Comparison of ENCODE assay signal across 13 cellular contexts in genomic region chr11:1830500-1831223, GRCh38. TPM values are rescaled to one million over a fixed set of nuclear protein-coding genes. Genes with fewer than 3 reads are reported as not detected.
A peak's percentile ranks its signal among the peaks of the same experiment; 100 is the strongest.
DNase-seq lines count a peak whose midpoint lies in the region; ATAC-seq and TF ChIP-seq lines count a peak whose summit lies in the region.
"Had no signal": no experiment of that assay in that cellular context is flagged by ENCODE, and none has a peak within 500 bp of the region (broad histone marks: within the 10 kb centered on the region; RNA-seq: fewer than 3 reads in every experiment).

No MANE protein-coding gene starts in this region.

- intact Hi-C loops in natural killer cell (cut with micrococcal nuclease): no loop called here
- intact Hi-C loops in lower lobe of right lung (cut with DNase I): no loop called here

- peaks cover 100% of the 10 kb centered on the region for H3K27me3 ChIP-seq in WERI-Rb-1 (ENCODE audit: insufficient read depth, low read depth, severe bottlenecking)
- H3K27me3 ChIP-seq in lower lobe of right lung (ENCODE audit: low read depth): peaks cover 8% of the 10 kb centered on the region

- no peaks in the 10 kb centered on the region for H3K36me3 ChIP-seq in WERI-Rb-1
- no peaks in the 10 kb centered on the region for H3K36me3 ChIP-seq in lower lobe of right lung

- peaks cover 0 to 7% of the 10 kb centered on the region in 2 donors for H3K27me3 Mint-ChIP-seq in natural killer cell treated with Interleukin-12 subunit alpha and Interleukin-12 subunit beta and Interleukin-15 and Interleukin-18, amount 100 ng/mL, for 72 hours
- H3K27me3 Mint-ChIP-seq in natural killer cell (ENCODE audit: low read depth in 2 of 2): peaks cover 13 to 22% of the 10 kb centered on the region in 2 donors
- H3K27me3 Mint-ChIP-seq: activated naive CD4-positive, alpha-beta T cell treated with anti-CD3 and anti-CD28 coated beads, Interleukin-2, amount 50 U/mL, for 24 hours had no signal

- H3K9me3 Mint-ChIP-seq in natural killer cell treated with Interleukin-12 subunit alpha and Interleukin-12 subunit beta and Interleukin-15 and Interleukin-18, amount 100 ng/mL, for 72 hours: no peaks in the 10 kb centered on the region
- H3K9me3 Mint-ChIP-seq in natural killer cell: no peaks in the 10 kb centered on the region
- H3K9me3 Mint-ChIP-seq: activated naive CD4-positive, alpha-beta T cell treated with anti-CD3 and anti-CD28 coated beads, Interleukin-2, amount 50 U/mL, for 24 hours; GM23338 had no signal

- no peak overlapping the region for H3K4me3 Mint-ChIP-seq in natural killer cell treated with Interleukin-12 subunit alpha and Interleukin-12 subunit beta and Interleukin-15 and Interleukin-18, amount 100 ng/mL, for 72 hours
- no peak overlapping the region for H3K4me3 Mint-ChIP-seq in natural killer cell
- H3K4me3 Mint-ChIP-seq: activated naive CD4-positive, alpha-beta T cell treated with anti-CD3 and anti-CD28 coated beads, Interleukin-2, amount 50 U/mL, for 24 hours; GM23338 had no signal

- peak; percentile 49 for DNase-seq in natural killer cell treated with Interleukin-12 subunit alpha and Interleukin-12 subunit beta and Interleukin-15 and Interleukin-18, amount 100 ng/mL, for 72 hours (ENCODE audit: low spot score)
- no peak for DNase-seq in natural killer cell
- peak; percentile 57 for DNase-seq in WERI-Rb-1
- peak; percentile 77 for DNase-seq in lower lobe of right lung
- DNase-seq in GM10248 (ENCODE audit: extremely low spot score): no peak
- no peak for DNase-seq in caudate nucleus (lab: John Stamatoyannopoulos, UW)
- DNase-seq: NCI-H2171 had no signal

- ATAC-seq in natural killer cell treated with Interleukin-12 subunit alpha and Interleukin-12 subunit beta and Interleukin-15 and Interleukin-18, amount 100 ng/mL, for 72 hours: no peak
- ATAC-seq in natural killer cell (no peak), lower lobe of right lung (peak; percentile 2 to 27), HG02870 (IDR thresholded peaks at IDR 0.05; ENCODE audit: unreplicated experiment) (no peak), GM21529 (IDR thresholded peaks at IDR 0.05; ENCODE audit: unreplicated experiment) (no peak)
- ATAC-seq: GM23338; stimulated activated naive CD8-positive, alpha-beta T cell treated with anti-CD3 and anti-CD28 coated beads, Interleukin-15, Interleukin-2, amounts not matched to agents 100 U/mL and 50 U/mL, for 24 hours had no signal

- POLR2A ChIA-PET in GM10248 (lab: Yijun Ruan, JAX): no interaction called here

- no peak overlapping the region for H3K27ac Mint-ChIP-seq in natural killer cell treated with Interleukin-12 subunit alpha and Interleukin-12 subunit beta and Interleukin-15 and Interleukin-18, amount 100 ng/mL, for 72 hours
- H3K27ac Mint-ChIP-seq in natural killer cell: no peak overlapping the region
- H3K27ac Mint-ChIP-seq: activated naive CD4-positive, alpha-beta T cell treated with anti-CD3 and anti-CD28 coated beads, Interleukin-2, amount 50 U/mL, for 24 hours; GM23338 had no signal

- H3K4me1 Mint-ChIP-seq in natural killer cell treated with Interleukin-12 subunit alpha and Interleukin-12 subunit beta and Interleukin-15 and Interleukin-18, amount 100 ng/mL, for 72 hours (ENCODE audit: low read depth in 2 of 2): peaks cover 0 to 5% of the 10 kb centered on the region in 2 donors
- peaks cover 0 to 5% of the 10 kb centered on the region in 2 donors for H3K4me1 Mint-ChIP-seq in natural killer cell

- TF ChIP-seq CTCF in natural killer cell (IDR thresholded peaks at IDR 0.05): no peak
- no peak for TF ChIP-seq CTCF in WERI-Rb-1 (IDR thresholded peaks at IDR 0.05; ENCODE audit: low read depth, low read length)
- TF ChIP-seq CTCF in lower lobe of right lung (IDR thresholded peaks at IDR 0.05): no peak
- TF ChIP-seq CTCF in GM10248 (IDR thresholded peaks at IDR 0.05; ENCODE audit: control extremely low read depth, extremely low read depth, low read depth, missing control alignments): no peak

- no peaks in the 10 kb centered on the region for H3K36me3 Mint-ChIP-seq in natural killer cell treated with Interleukin-12 subunit alpha and Interleukin-12 subunit beta and Interleukin-15 and Interleukin-18, amount 100 ng/mL, for 72 hours
- no peaks in the 10 kb centered on the region for H3K36me3 Mint-ChIP-seq in natural killer cell
- H3K36me3 Mint-ChIP-seq: activated naive CD4-positive, alpha-beta T cell treated with anti-CD3 and anti-CD28 coated beads, Interleukin-2, amount 50 U/mL, for 24 hours had no signal

- peaks cover 51% of the 10 kb centered on the region for H3K4me1 ChIP-seq in lower lobe of right lung

- H3K4me3 ChIP-seq in WERI-Rb-1 (ENCODE audit: low read depth, low read length): no peak overlapping the region
- H3K4me3 ChIP-seq in lower lobe of right lung: no peak overlapping the region
- H3K4me3 ChIP-seq: GM23338 had no signal

- H3K27ac ChIP-seq in WERI-Rb-1: no peak overlapping the region
- peak overlapping the region; percentile 56 for H3K27ac ChIP-seq in lower lobe of right lung
- no peak overlapping the region for H3K27ac ChIP-seq in caudate nucleus (ENCODE audit: low read depth, low read length)

- H3K9me3 ChIP-seq in WERI-Rb-1 (ENCODE audit: severe bottlenecking) (no peaks in the 10 kb centered on the region), lower lobe of right lung (no peaks in the 10 kb centered on the region)

- CTCF ChIA-PET in GM10248 (lab: Yijun Ruan, JAX): interaction anchor here (1.0 to 7.6 kb wide), 10 partner anchors 10 to 319 kb away, joined by 3 to 352 read pairs (median 40); partner anchors contain the start of gene KRTAP5-6

RNA-seq across cellular contexts. Expression of gene SYT8, which starts 4.1 kb away (rescaled TPM):
- total RNA-seq in natural killer cell treated with Interleukin-12 subunit alpha and Interleukin-12 subunit beta and Interleukin-15 and Interleukin-18, amount 100 ng/mL, for 72 hours: not detected
- total RNA-seq in natural killer cell (not detected), lower lobe of right lung (18.5 TPM)
- total RNA-seq: GM23338 had no signal

RNA-seq across cellular contexts. Expression of gene TNNI2, which starts 8.1 kb away (rescaled TPM):
- total RNA-seq in natural killer cell treated with Interleukin-12 subunit alpha and Interleukin-12 subunit beta and Interleukin-15 and Interleukin-18, amount 100 ng/mL, for 72 hours: 1 to 10 TPM in 1 of 2 donors, not detected in 1; 1.4 TPM
- total RNA-seq in natural killer cell: 1 to 10 TPM; 1.2 to 5.4 (median 3.6) TPM
- 17.7 TPM for total RNA-seq in lower lobe of right lung
- total RNA-seq: GM23338, kidney epithelial cell had no signal

RNA-seq across cellular contexts. Expression of gene LSP1, which starts 22.2 kb away (rescaled TPM):
- 100 to 1,000 TPM; 240 to 358 TPM for total RNA-seq in natural killer cell treated with Interleukin-12 subunit alpha and Interleukin-12 subunit beta and Interleukin-15 and Interleukin-18, amount 100 ng/mL, for 72 hours
- total RNA-seq in natural killer cell: 100 to 1,000 TPM; 487 to 595 (median 536) TPM
- total RNA-seq in lower lobe of right lung: 90.4 TPM
- total RNA-seq: GM23338, kidney epithelial cell had no signal

Comparison
In these comparisons a context has a peak if more than half of its experiments do, and no peak if none do; other contexts are left out.
1. DNase-seq: peak in natural killer cell treated with Interleukin-12 subunit alpha and Interleukin-12 subunit beta and Interleukin-15 and Interleukin-18, amount 100 ng/mL, for 72 hours (single experiment), WERI-Rb-1 (single experiment) and lower lobe of right lung (single experiment); none in natural killer cell (single experiment), GM10248 (single experiment) and caudate nucleus (0 of 61).
2. ATAC-seq: peak in lower lobe of right lung (2 of 2); none in natural killer cell treated with Interleukin-12 subunit alpha and Interleukin-12 subunit beta and Interleukin-15 and Interleukin-18, amount 100 ng/mL, for 72 hours (0 of 2), natural killer cell (0 of 3), HG02870 (single experiment) and GM21529 (single experiment).
3. RNA of gene SYT8, which starts 4.1 kb away (total RNA-seq): 18.5 TPM in lower lobe of right lung (single experiment); not detected in natural killer cell treated with Interleukin-12 subunit alpha and Interleukin-12 subunit beta and Interleukin-15 and Interleukin-18, amount 100 ng/mL, for 72 hours and not detected in natural killer cell; every median in the first group is over 10 times any median in the second.